ENCODE assay signal across 12 cellular contexts in the genomic region with DNA sequence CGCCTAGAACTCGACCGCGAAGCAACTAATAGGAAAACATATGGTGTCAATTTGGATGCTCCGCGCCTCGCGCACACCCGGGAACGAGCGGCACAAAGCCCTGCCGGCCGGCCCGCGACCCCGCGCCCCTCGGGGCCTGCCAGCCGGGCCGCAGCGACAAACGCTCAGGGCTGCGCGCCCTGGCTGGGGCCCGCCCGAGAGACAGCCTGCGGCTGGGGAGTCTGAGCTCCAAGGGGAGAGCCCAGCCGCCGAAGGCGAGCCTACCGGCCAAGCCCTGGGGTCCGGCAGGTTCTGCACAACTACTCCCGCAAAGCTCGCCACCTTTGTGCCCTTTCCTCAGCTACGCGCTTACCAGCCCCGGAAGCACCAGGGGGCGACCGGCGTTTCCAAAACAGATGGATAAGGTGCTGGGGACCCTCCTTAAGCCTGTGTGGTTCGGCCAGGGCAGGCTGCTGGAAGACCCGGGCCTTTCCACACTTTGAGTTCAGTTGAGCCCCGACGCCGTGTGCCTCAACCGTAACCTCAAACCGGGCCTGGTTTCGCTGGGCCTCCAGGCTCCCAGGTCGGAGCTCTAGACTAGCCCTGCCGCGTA. TPM values are rescaled to one million over a fixed set of nuclear protein-coding genes. Genes with fewer than 3 reads are reported as not detected.
DNase-seq lines count a peak whose midpoint lies in the region; ATAC-seq and TF ChIP-seq lines count a peak whose summit lies in the region.
"Had no signal": no experiment of that assay in that cellular context is flagged by ENCODE, and none has a peak within 500 bp of the region (broad histone marks: within the 10 kb centered on the region; RNA-seq: fewer than 3 reads in every experiment).

No MANE protein-coding gene starts in this region.

- peak overlapping the region; percentile 38 for H3K4me3 ChIP-seq in thoracic aorta

- no peak for TF ChIP-seq CTCF in thoracic aorta (IDR thresholded peaks at IDR 0.05)

- ATAC-seq in Right ventricle myocardium inferior, result no peak
- ATAC-seq in Right ventricle myocardium superior (ENCODE audit: poor library complexity), result no peak
- ATAC-seq in thoracic aorta (ENCODE audit: insufficient number of reproducible peaks, low FRiP score, low read depth), result no peak
- ATAC-seq in HG02571 (IDR thresholded peaks at IDR 0.05; ENCODE audit: unreplicated experiment), result no peak

- H3K4me3 Mint-ChIP-seq in activated naive CD8-positive, alpha-beta T cell, result peak overlapping the region; percentile 81
- H3K4me3 Mint-ChIP-seq in immature natural killer cell, result peak overlapping the region; percentile 33 to 76 (median 67)

- H3K4me1 ChIP-seq in thoracic aorta (ENCODE audit: control insufficient read depth in 1 of 2, low read depth in 2 of 2), result peaks cover 15 to 26% of the 10 kb centered on the region in 2 donors
- H3K4me1 ChIP-seq: BE2C had no signal

- no peak overlapping the region for H3K27ac Mint-ChIP-seq in activated naive CD8-positive, alpha-beta T cell
- H3K27ac Mint-ChIP-seq in immature natural killer cell, result no peak overlapping the region

- peaks cover 71% of the 10 kb centered on the region for H3K27me3 ChIP-seq in thoracic aorta (replicated peaks; ENCODE audit: insufficient read depth)

- peak; percentile 33 for DNase-seq in Right ventricle myocardium inferior (ENCODE audit: missing footprints)
- no peak for DNase-seq in Right ventricle myocardium superior
- DNase-seq in immature natural killer cell, result no peak
- DNase-seq in thoracic aorta (ENCODE audit: low spot score), result no peak
- DNase-seq in globus pallidus (ENCODE audit: low spot score), result no peak
- no peak for DNase-seq in COLO668 (lab: John Stamatoyannopoulos, UW; ENCODE audit: unreplicated experiment)
- DNase-seq: BE2C; midbrain; NCI-H1092 treated with DMSO at 0.1 percent for 48 hours; stimulated activated CD4-positive, alpha-beta T cell treated with anti-CD3 and anti-CD28 coated beads, Interleukin-15, amount 100 ng/mL, for 24 hours had no signal

- peaks cover 5% of the 10 kb centered on the region for H3K36me3 Mint-ChIP-seq in activated naive CD8-positive, alpha-beta T cell
- peaks cover 0 to 14% (median 0%) of the 10 kb centered on the region in 3 donors for H3K36me3 Mint-ChIP-seq in immature natural killer cell

- peaks cover 53% of the 10 kb centered on the region for H3K4me1 Mint-ChIP-seq in activated naive CD8-positive, alpha-beta T cell (ENCODE audit: low read depth)
- peaks cover 33 to 50% of the 10 kb centered on the region in 2 donors for H3K4me1 Mint-ChIP-seq in immature natural killer cell

- no peak overlapping the region for H3K27ac ChIP-seq in thoracic aorta

- H3K9me3 ChIP-seq in thoracic aorta, result no peaks in the 10 kb centered on the region
- H3K9me3 ChIP-seq: BE2C had no signal

- peaks cover 72% of the 10 kb centered on the region for H3K27me3 Mint-ChIP-seq in activated naive CD8-positive, alpha-beta T cell
- peaks cover 62 to 73% (median 68%) of the 10 kb centered on the region in 3 donors for H3K27me3 Mint-ChIP-seq in immature natural killer cell (ENCODE audit: low read depth in 3 of 3)

- no peaks in the 10 kb centered on the region for H3K36me3 ChIP-seq in thoracic aorta
- H3K36me3 ChIP-seq: BE2C had no signal

- no peaks in the 10 kb centered on the region for H3K9me3 Mint-ChIP-seq in activated naive CD8-positive, alpha-beta T cell (ENCODE audit: low read depth)
- peaks cover 4 to 67% (median 6%) of the 10 kb centered on the region in 6 donors for H3K9me3 Mint-ChIP-seq in immature natural killer cell

- intact Hi-C loops in Right ventricle myocardium inferior (cut with DNase I), result no loop called here
- intact Hi-C loops in Right ventricle myocardium superior (cut with DNase I), result no loop called here

RNA-seq across cellular contexts. Expression of a gene that starts 6.0 kb away (rescaled TPM):
- not detected for total RNA-seq in Right ventricle myocardium inferior
- total RNA-seq in Right ventricle myocardium superior, result not detected
- polyA plus RNA-seq in immature natural killer cell, result not detected
- under 1 TPM in 1 of 2 donors, not detected in 1; 0.68 TPM for total RNA-seq in thoracic aorta
